In the genomic region with DNA sequence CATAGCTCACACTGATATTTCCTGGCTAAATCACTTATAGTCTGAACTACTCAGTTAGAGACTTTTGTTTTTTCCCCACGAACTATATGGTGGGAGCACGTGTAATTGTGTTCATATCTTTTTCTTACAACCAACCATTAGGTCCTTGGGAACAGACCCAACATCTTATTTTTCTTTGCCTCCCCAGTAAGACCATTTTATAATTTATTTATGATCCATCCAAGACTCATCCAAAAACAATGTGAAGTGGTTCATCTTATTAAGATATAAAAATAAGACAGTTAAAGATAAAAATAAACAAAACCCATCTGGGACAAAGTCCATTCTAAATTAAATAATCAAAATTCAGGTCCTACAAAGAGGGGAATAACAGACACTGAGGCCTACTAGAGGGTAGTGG, we compare ENCODE assay signal across 16 cellular contexts.
A peak's percentile ranks its signal among the peaks of the same experiment; 100 is the strongest.
DNase-seq lines count a peak whose midpoint lies in the region; ATAC-seq lines count a peak whose summit lies in the region.
"Had no signal": no experiment of that assay in that cellular context is flagged by ENCODE, and none has a peak within 500 bp of the region (broad histone marks: within the 10 kb centered on the region; RNA-seq: fewer than 3 reads in every experiment).

No MANE protein-coding gene starts in this region.

- H3K9ac ChIP-seq in SK-N-MC (ENCODE audit: insufficient read length): no peak overlapping the region

- H3K36me3 ChIP-seq in SK-N-MC (ENCODE audit: insufficient read depth, low read length): no peaks in the 10 kb centered on the region

- no peaks in the 10 kb centered on the region for H3K9me3 ChIP-seq in SK-N-MC (ENCODE audit: low read depth, low read length)

- intact Hi-C loops in left cardiac atrium (cut with DNase I): no loop called here

- 0 out of 2 replicates have a peak overlapping the region, but pooled peaks have one; percentile 13 for H3K27ac ChIP-seq in SK-N-MC
- H3K27ac ChIP-seq: C4-2B, PC-9 had no signal

- H3K4me3 ChIP-seq in SK-N-MC: no peak overlapping the region
- H3K4me3 ChIP-seq: PC-9 had no signal

- ATAC-seq in left cardiac atrium: no peak

- DNase-seq in EL: peak; percentile 32
- DNase-seq in SK-N-MC (ENCODE audit: low read depth, low spot score): no peak
- peak; percentile 22 for DNase-seq in fibroblast of peridontal ligament (ENCODE audit: extremely low read depth)
- DNase-seq in stromal cell of bone marrow (ENCODE audit: low read depth): peak; percentile 8
- DNase-seq in NCI-H1417 (lab: John Stamatoyannopoulos, UW): no peak
- DNase-seq in left cardiac atrium: no peak
- no peak for DNase-seq in MV-4-11 (lab: John Stamatoyannopoulos, UW)
- DNase-seq: ACHN, AML-193, KBM-7, NCI-H1417 treated with DMSO at 0.1 percent for 48 hours, NCI-H187 treated with DMSO at 0.1 percent for 48 hours, NCI-H345, NCI-H524 treated with DMSO at 0.1 percent for 48 hours, PC-9 had no signal

Comparison
In these comparisons a context has a peak if more than half of its experiments do, and no peak if none do; other contexts are left out.
1. DNase-seq: peak in EL (single experiment), fibroblast of peridontal ligament (single experiment) and stromal cell of bone marrow (single experiment); none in SK-N-MC (single experiment), NCI-H1417 (0 of 3), left cardiac atrium (single experiment) and MV-4-11 (single experiment).